Comparison of ENCODE assay signal across 31 cellular contexts in the genomic region with DNA sequence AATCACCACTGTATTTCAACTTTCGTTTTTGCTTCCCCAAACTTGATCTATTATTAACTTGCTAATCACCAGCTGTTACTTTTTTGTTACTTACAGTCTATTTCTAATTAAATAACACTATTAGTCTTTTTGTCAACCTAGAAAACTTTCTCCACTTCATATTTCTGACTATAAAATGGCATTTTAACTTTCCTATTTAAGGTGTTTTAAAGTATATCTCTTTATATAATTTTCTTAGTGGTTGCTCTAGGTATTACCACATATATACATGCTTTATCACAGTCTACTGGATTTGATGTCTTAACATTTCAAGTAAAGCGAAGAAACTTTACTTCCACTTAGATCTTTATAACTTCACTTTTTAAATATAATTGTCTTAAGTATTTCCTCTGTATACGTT.
"Had no signal": no experiment of that assay in that cellular context is flagged by ENCODE, and none has a peak within 500 bp of the region (broad histone marks: within the 10 kb centered on the region; RNA-seq: fewer than 3 reads in every experiment).

No MANE protein-coding gene starts in this region.

- H3K36me3 ChIP-seq: ascending aorta, brain microvascular endothelial cell, gastrocnemius medialis, neutrophil, prostate gland, sigmoid colon, thoracic aorta, uterus had no signal

- H3K27ac ChIP-seq: ascending aorta, brain microvascular endothelial cell, gastrocnemius medialis, neutrophil, prostate gland, sigmoid colon, thoracic aorta, uterus, VCaP had no signal

- H3K36me3 Mint-ChIP-seq: activated naive CD4-positive, alpha-beta T cell treated with anti-CD3 and anti-CD28 coated beads, Interleukin-2, amount 10 ng/mL, durations not matched to agents 7 days and 5 days; activated naive CD8-positive, alpha-beta T cell treated with anti-CD3 and anti-CD28 coated beads, Interleukin-2, amount 10 ng/mL, durations not matched to agents 7 days and 5 days; stimulated activated effector memory CD8-positive, alpha-beta T cell treated with anti-CD3 and anti-CD28 coated beads, Interleukin-12 subunit alpha, Interleukin-12 subunit beta, amount 100 ng/mL, for 72 hours had no signal

- H3K27me3 Mint-ChIP-seq: activated naive CD4-positive, alpha-beta T cell treated with anti-CD3 and anti-CD28 coated beads, Interleukin-2, amount 10 ng/mL, durations not matched to agents 7 days and 5 days; activated naive CD8-positive, alpha-beta T cell treated with anti-CD3 and anti-CD28 coated beads, Interleukin-2, amount 10 ng/mL, durations not matched to agents 7 days and 5 days; stimulated activated naive CD8-positive, alpha-beta T cell treated with anti-CD3 and anti-CD28 coated beads, Interleukin-15, Interleukin-2, amounts not matched to agents 100 ng/mL and 50 ng/mL, for 24 hours had no signal

- H3K4me1 Mint-ChIP-seq: activated naive CD4-positive, alpha-beta T cell treated with anti-CD3 and anti-CD28 coated beads, Interleukin-2, amount 10 ng/mL, durations not matched to agents 7 days and 5 days; activated naive CD8-positive, alpha-beta T cell treated with anti-CD3 and anti-CD28 coated beads, Interleukin-2, amount 10 ng/mL, durations not matched to agents 7 days and 5 days; nephron; stimulated activated effector memory CD8-positive, alpha-beta T cell treated with anti-CD3 and anti-CD28 coated beads, Interleukin-12 subunit alpha, Interleukin-12 subunit beta, amount 100 ng/mL, for 72 hours had no signal

- ATAC-seq: activated CD4-positive, CD25-positive, alpha-beta regulatory T cell treated with anti-CD3 and anti-CD28 coated beads, Interleukin-2, amount 50 U/mL, for 24 hours; gastrocnemius medialis; left cardiac atrium; left ventricle myocardium superior; stimulated activated effector memory CD8-positive, alpha-beta T cell treated with anti-CD3 and anti-CD28 coated beads, Interleukin-12 subunit alpha, Interleukin-12 subunit beta, amount 100 ng/mL, for 72 hours had no signal

- H3K9me3 Mint-ChIP-seq: activated naive CD4-positive, alpha-beta T cell treated with anti-CD3 and anti-CD28 coated beads, Interleukin-2, amount 10 ng/mL, durations not matched to agents 7 days and 5 days; activated naive CD8-positive, alpha-beta T cell treated with anti-CD3 and anti-CD28 coated beads, Interleukin-2, amount 10 ng/mL, durations not matched to agents 7 days and 5 days; nephron; stimulated activated naive CD8-positive, alpha-beta T cell treated with anti-CD3 and anti-CD28 coated beads, Interleukin-15, Interleukin-2, amounts not matched to agents 100 ng/mL and 50 ng/mL, for 24 hours; T-helper 1 cell treated with Interleukin-12 subunit alpha and Interleukin-12 subunit beta and Interleukin-4 antibody, amounts not matched to agents 30 μg/mL and 1 μg/mL, for 36 hours had no signal

- H3K4me3 Mint-ChIP-seq: activated naive CD4-positive, alpha-beta T cell treated with anti-CD3 and anti-CD28 coated beads, Interleukin-2, amount 10 ng/mL, durations not matched to agents 7 days and 5 days; activated naive CD8-positive, alpha-beta T cell treated with anti-CD3 and anti-CD28 coated beads, Interleukin-2, amount 10 ng/mL, durations not matched to agents 7 days and 5 days; nephron; stimulated activated effector memory CD8-positive, alpha-beta T cell treated with anti-CD3 and anti-CD28 coated beads, Interleukin-12 subunit alpha, Interleukin-12 subunit beta, amount 100 ng/mL, for 72 hours; stimulated activated naive CD8-positive, alpha-beta T cell treated with anti-CD3 and anti-CD28 coated beads, Interleukin-15, Interleukin-2, amounts not matched to agents 100 ng/mL and 50 ng/mL, for 24 hours; T-helper 1 cell treated with Interleukin-12 subunit alpha and Interleukin-12 subunit beta and Interleukin-4 antibody, amounts not matched to agents 30 μg/mL and 1 μg/mL, for 36 hours had no signal

- H3K27ac Mint-ChIP-seq: activated naive CD4-positive, alpha-beta T cell treated with anti-CD3 and anti-CD28 coated beads, Interleukin-2, amount 10 ng/mL, durations not matched to agents 7 days and 5 days; activated naive CD8-positive, alpha-beta T cell treated with anti-CD3 and anti-CD28 coated beads, Interleukin-2, amount 10 ng/mL, durations not matched to agents 7 days and 5 days; nephron; stimulated activated effector memory CD8-positive, alpha-beta T cell treated with anti-CD3 and anti-CD28 coated beads, Interleukin-12 subunit alpha, Interleukin-12 subunit beta, amount 100 ng/mL, for 72 hours; stimulated activated naive CD8-positive, alpha-beta T cell treated with anti-CD3 and anti-CD28 coated beads, Interleukin-15, Interleukin-2, amounts not matched to agents 100 ng/mL and 50 ng/mL, for 24 hours; T-helper 1 cell treated with Interleukin-12 subunit alpha and Interleukin-12 subunit beta and Interleukin-4 antibody, amounts not matched to agents 30 μg/mL and 1 μg/mL, for 36 hours had no signal

- H3K4me1 ChIP-seq: ascending aorta, gastrocnemius medialis, prostate gland, sigmoid colon, uterus had no signal

- DNase-seq: activated CD4-positive, alpha-beta T cell treated with anti-CD3 and anti-CD28 coated beads for 48 hours; activated CD4-positive, alpha-beta T cell treated with anti-CD3 and anti-CD28 coated beads, Interleukin-2, amount 50 U/mL, for 48 hours; activated CD8-positive, alpha-beta memory T cell treated with anti-CD3 and anti-CD28 coated beads for 24 hours; activated gamma-delta T cell; activated naive CD4-positive, alpha-beta T cell treated with anti-CD3 and anti-CD28 coated beads, Interleukin-2, amount 10 ng/mL, durations not matched to agents 7 days and 5 days; activated naive CD8-positive, alpha-beta T cell treated with anti-CD3 and anti-CD28 coated beads, Interleukin-2, amount 10 ng/mL, durations not matched to agents 7 days and 5 days; brain microvascular endothelial cell; central memory CD4-positive, alpha-beta T cell; effector CD8-positive, alpha-beta T cell; erythroblast; gastrocnemius medialis; hippocampal formation; left cardiac atrium; left ventricle myocardium superior; retina; sigmoid colon; small intestine; stimulated activated CD4-positive, alpha-beta T cell treated with anti-CD3 and anti-CD28 coated beads, Interleukin-4, amount 100 ng/mL, for 24 hours; T-helper 9 cell; trophoblast cell; uterus had no signal

- H3K9me3 ChIP-seq: ascending aorta, gastrocnemius medialis, neutrophil, prostate gland, sigmoid colon, thoracic aorta, uterus had no signal

- H3K27me3 ChIP-seq: ascending aorta, brain microvascular endothelial cell, gastrocnemius medialis, neutrophil, sigmoid colon, uterus had no signal

- H3K4me3 ChIP-seq: ascending aorta, gastrocnemius medialis, prostate gland, sigmoid colon, thoracic aorta, uterus had no signal
